34 cellular contexts compared by ENCODE assay signal in genomic region chr2:132721938-132722337, GRCh38. TPM values are rescaled to one million over a fixed set of nuclear protein-coding genes. Genes with fewer than 3 reads are reported as not detected.
"Had no signal": no experiment of that assay in that cellular context is flagged by ENCODE, and none has a peak within 500 bp of the region (broad histone marks: within the 10 kb centered on the region; RNA-seq: fewer than 3 reads in every experiment).

No MANE protein-coding gene starts in this region.

- H3K4me3 Mint-ChIP-seq: activated CD4-positive, alpha-beta T cell treated with anti-CD3 and anti-CD28 coated beads, Interleukin-2, amount 10 ng/mL, durations not matched to agents 24 days and 14 days; activated CD8-positive, alpha-beta T cell treated with anti-CD3 and anti-CD28 coated beads for 36 hours; activated naive CD8-positive, alpha-beta T cell treated with anti-CD3 and anti-CD28 coated beads for 36 hours; activated T-cell treated with anti-CD3 and anti-CD28 coated beads, Interleukin-2, amount 50 U/mL, for 72 hours; activated T-helper 17 cell treated with anti-CD3 and anti-CD28 coated beads, Interleukin-2, amount 50 U/mL, for 72 hours had no signal

- H3K36me3 Mint-ChIP-seq: activated naive CD8-positive, alpha-beta T cell treated with anti-CD3 and anti-CD28 coated beads for 36 hours had no signal

- ATAC-seq: activated CD8-positive, alpha-beta T cell treated with anti-CD3 and anti-CD28 coated beads for 36 hours; activated T-cell treated with anti-CD3 and anti-CD28 coated beads, Interleukin-2, amount 50 U/mL, for 72 hours; activated T-helper 17 cell treated with anti-CD3 and anti-CD28 coated beads, Interleukin-2, amount 50 U/mL, for 72 hours; Right ventricle myocardium inferior; SK-N-SH treated with all-trans-retinoic acid at 6 μM for 48 hours had no signal

- H3K4me2 ChIP-seq: PC-9 had no signal

- H3K4me1 Mint-ChIP-seq: activated CD4-positive, alpha-beta T cell treated with anti-CD3 and anti-CD28 coated beads, Interleukin-2, amount 10 ng/mL, durations not matched to agents 24 days and 14 days; activated naive CD8-positive, alpha-beta T cell treated with anti-CD3 and anti-CD28 coated beads for 36 hours; activated T-helper 17 cell treated with anti-CD3 and anti-CD28 coated beads, Interleukin-2, amount 50 U/mL, for 72 hours had no signal

- H3K27me3 Mint-ChIP-seq: activated CD4-positive, alpha-beta T cell treated with anti-CD3 and anti-CD28 coated beads, Interleukin-2, amount 10 ng/mL, durations not matched to agents 24 days and 14 days; activated CD8-positive, alpha-beta T cell treated with anti-CD3 and anti-CD28 coated beads for 36 hours; activated naive CD8-positive, alpha-beta T cell treated with anti-CD3 and anti-CD28 coated beads for 36 hours had no signal

- H3K27ac ChIP-seq: ascending aorta, PC-9, RWPE1 had no signal

- DNase-seq: activated CD4-positive, alpha-beta T cell treated with anti-CD3 and anti-CD28 coated beads, Interleukin-2, amount 10 ng/mL, durations not matched to agents 24 days and 14 days; activated CD4-positive, alpha-beta T cell treated with anti-CD3 and anti-CD28 coated beads, Interleukin-2, amount 50 U/mL, for 4 hours; activated CD8-positive, alpha-beta T cell treated with anti-CD3 and anti-CD28 coated beads for 36 hours; activated effector memory CD4-positive, alpha-beta T cell treated with anti-CD3 and anti-CD28 coated beads, Interleukin-2, amount 50 U/mL, for 16 hours; activated naive CD4-positive, alpha-beta T cell; activated naive CD4-positive, alpha-beta T cell treated with anti-CD3 and anti-CD28 coated beads, Interleukin-2, amount 50 U/mL, for 16 hours; activated naive CD8-positive, alpha-beta T cell treated with anti-CD3 and anti-CD28 coated beads for 36 hours; activated T-cell treated with anti-CD3 and anti-CD28 coated beads, Interleukin-2, amount 50 U/mL, for 1 hour; activated T-cell treated with anti-CD3 and anti-CD28 coated beads, Interleukin-2, amount 50 U/mL, for 72 hours; amygdala; central memory CD4-positive, alpha-beta T cell; MG63; NCI-H1048; NCI-H1105 treated with DMSO at 0.1 percent for 48 hours; NCI-H1436; NCI-H1694; NCI-H1930; NCI-H510A; NCI-H526; NCI-H748 treated with DMSO at 0.1 percent for 48 hours; NK-92 treated with Interleukin-12 subunit alpha and Interleukin-12 subunit beta, amount 100 ng/mL, for 24 hours; PC-9; SIG-M5; T1000 had no signal

- H3K4me3 ChIP-seq: ascending aorta, MG63, PC-9 had no signal

- H3K27me3 ChIP-seq: ascending aorta, MG63 had no signal

- H3K9me3 Mint-ChIP-seq: activated CD8-positive, alpha-beta T cell treated with anti-CD3 and anti-CD28 coated beads for 36 hours had no signal

- FAIRE-seq: colon, RCC 7860 had no signal

- H3K9me3 ChIP-seq: ascending aorta, MG63 had no signal

- H3K4me1 ChIP-seq: ascending aorta had no signal

- H3K27ac Mint-ChIP-seq: activated CD4-positive, alpha-beta T cell treated with anti-CD3 and anti-CD28 coated beads, Interleukin-2, amount 10 ng/mL, durations not matched to agents 24 days and 14 days; activated CD8-positive, alpha-beta T cell treated with anti-CD3 and anti-CD28 coated beads for 36 hours; activated naive CD8-positive, alpha-beta T cell treated with anti-CD3 and anti-CD28 coated beads for 36 hours; activated T-cell treated with anti-CD3 and anti-CD28 coated beads, Interleukin-2, amount 50 U/mL, for 72 hours; activated T-helper 17 cell treated with anti-CD3 and anti-CD28 coated beads, Interleukin-2, amount 50 U/mL, for 72 hours had no signal

- H2AFZ ChIP-seq: PC-9 had no signal

- H3K36me3 ChIP-seq: ascending aorta, MG63 had no signal

RNA-seq across cellular contexts. Expression of gene LYPD1, which starts 51.9 kb away (rescaled TPM):
- total RNA-seq: activated CD4-positive, alpha-beta T cell treated with anti-CD3 and anti-CD28 coated beads, Interleukin-2, amount 10 ng/mL, durations not matched to agents 24 days and 14 days; activated CD8-positive, alpha-beta memory T cell treated with anti-CD3 and anti-CD28 coated beads for 36 hours; activated CD8-positive, alpha-beta T cell treated with anti-CD3 and anti-CD28 coated beads for 36 hours; activated naive CD8-positive, alpha-beta T cell treated with anti-CD3 and anti-CD28 coated beads for 36 hours; activated T-cell treated with anti-CD3 and anti-CD28 coated beads, Interleukin-2, amount 50 U/mL, for 72 hours; activated T-helper 17 cell treated with anti-CD3 and anti-CD28 coated beads, Interleukin-2, amount 50 U/mL, for 72 hours; ascending aorta; Right ventricle myocardium inferior; T-helper 1 cell treated with Interleukin-12 subunit alpha and Interleukin-12 subunit beta and Interleukin-4 antibody, amounts not matched to agents 30 ng/mL and 1 ng/mL, for 36 hours; T-helper 2 cell treated with Interferon-gamma antibody and Interleukin-4, amounts not matched to agents 100 ng/mL and 5 ng/mL, for 36 hours had no signal
